8 cellular contexts compared by ENCODE assay signal in the genomic region with DNA sequence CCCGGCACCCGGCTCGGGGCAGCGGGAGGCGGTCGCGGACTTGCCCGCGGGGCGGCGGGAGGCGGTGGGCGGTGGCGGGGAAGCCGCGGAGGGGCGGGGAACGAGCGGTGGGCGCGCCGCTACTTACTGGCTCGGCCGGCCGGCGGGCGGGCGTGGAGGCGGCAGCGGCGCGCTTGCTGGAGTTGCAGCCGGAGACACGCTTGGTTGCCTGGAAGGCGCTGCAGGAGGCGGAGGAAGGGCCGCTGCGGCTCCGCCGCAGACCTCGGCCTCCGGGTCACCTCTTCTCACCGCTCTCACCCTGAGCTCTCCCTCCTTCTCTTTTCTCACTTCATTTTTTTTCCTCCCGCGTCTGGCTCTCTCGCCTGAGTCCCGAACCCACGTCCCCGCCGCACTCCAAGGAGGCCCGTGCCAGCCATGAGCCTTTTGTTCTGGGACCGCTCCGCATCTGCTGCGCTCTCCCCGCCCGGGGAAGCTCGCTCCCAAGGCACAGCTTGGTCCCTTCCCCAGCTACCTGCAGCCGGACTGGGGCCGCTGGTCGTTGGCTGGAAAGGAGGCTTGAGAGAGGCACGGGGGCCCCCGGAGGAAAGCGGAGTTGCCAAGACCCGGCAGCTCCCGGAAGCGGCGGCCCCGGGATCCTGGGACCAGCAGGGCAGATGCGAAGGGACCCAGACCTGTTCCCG. TPM values are rescaled to one million over a fixed set of nuclear protein-coding genes. Genes with fewer than 3 reads are reported as not detected.
DNase-seq lines count a peak whose midpoint lies in the region; ATAC-seq and TF ChIP-seq lines count a peak whose summit lies in the region.

No MANE protein-coding gene starts in this region.

- ATAC-seq in GM21717 (IDR thresholded peaks at IDR 0.05; ENCODE audit: unreplicated experiment) = peak; percentile 91

- H3K9me3 Mint-ChIP-seq in activated naive CD4-positive, alpha-beta T cell treated with anti-CD3 and anti-CD28 coated beads, Interleukin-2, amount 10 ng/mL, durations not matched to agents 7 days and 5 days = no peaks in the 10 kb centered on the region

- no peaks in the 10 kb centered on the region for H3K36me3 Mint-ChIP-seq in activated naive CD4-positive, alpha-beta T cell treated with anti-CD3 and anti-CD28 coated beads, Interleukin-2, amount 10 ng/mL, durations not matched to agents 7 days and 5 days

- no peaks in the 10 kb centered on the region for H3K4me1 ChIP-seq in iPS-15b (ENCODE audit: control insufficient read depth, insufficient read depth, low read length)
- peaks cover 23% of the 10 kb centered on the region for H3K4me1 ChIP-seq in suprapubic skin

- H3K4me3 Mint-ChIP-seq in activated naive CD4-positive, alpha-beta T cell treated with anti-CD3 and anti-CD28 coated beads, Interleukin-2, amount 10 ng/mL, durations not matched to agents 7 days and 5 days = peak overlapping the region; percentile 31

- H3K27me3 Mint-ChIP-seq in activated naive CD4-positive, alpha-beta T cell treated with anti-CD3 and anti-CD28 coated beads, Interleukin-2, amount 10 ng/mL, durations not matched to agents 7 days and 5 days = peaks cover 46% of the 10 kb centered on the region

- CTCF ChIA-PET in activated naive CD4-positive, alpha-beta T cell treated with anti-CD3 and anti-CD28 coated beads, Interleukin-2, amount 10 ng/mL, durations not matched to agents 7 days and 5 days (lab: Charles Lee) = no interaction called here

- no peaks in the 10 kb centered on the region for H3K9me3 ChIP-seq in iPS-15b (ENCODE audit: control insufficient read depth, insufficient read depth, low read length)
- no peaks in the 10 kb centered on the region for H3K9me3 ChIP-seq in suprapubic skin

- peak overlapping the region; percentile 17 for H3K9ac ChIP-seq in iPS-15b (ENCODE audit: low read depth, low read length)

- no peak for DNase-seq in activated naive CD4-positive, alpha-beta T cell treated with anti-CD3 and anti-CD28 coated beads, Interleukin-2, amount 10 ng/mL, durations not matched to agents 7 days and 5 days
- DNase-seq in activated naive CD4-positive, alpha-beta T cell treated with anti-CD3 and anti-CD28 coated beads, Interleukin-2, amount 50 U/mL, for 16 hours = no peak
- peak; percentile 35 for DNase-seq in HuH-7.5 (ENCODE audit: low spot score)
- no peak for DNase-seq in suprapubic skin (ENCODE audit: low spot score in 2 of 2)
- no peak for DNase-seq in LoVo (ENCODE audit: low spot score)

- no peak for TF ChIP-seq EP300 in suprapubic skin (IDR thresholded peaks at IDR 0.05)

- no peak overlapping the region for H3K27ac ChIP-seq in suprapubic skin

- under 1% methylated on average over 24 of the region's 70 CpGs for WGBS in suprapubic skin

- no peak for TF ChIP-seq POLR2A in suprapubic skin (IDR thresholded peaks at IDR 0.05)

- H3K4me1 Mint-ChIP-seq in activated naive CD4-positive, alpha-beta T cell treated with anti-CD3 and anti-CD28 coated beads, Interleukin-2, amount 10 ng/mL, durations not matched to agents 7 days and 5 days = peaks cover 6% of the 10 kb centered on the region

- H3K27me3 ChIP-seq in iPS-15b (ENCODE audit: control insufficient read depth, insufficient read depth, low read length) (peaks cover 96% of the 10 kb centered on the region), suprapubic skin (peaks cover 90% of the 10 kb centered on the region)

- TF ChIP-seq CTCF in WI38 (IDR thresholded peaks at IDR 0.05; ENCODE audit: low read depth, low read length) (no peak), suprapubic skin (IDR thresholded peaks at IDR 0.05) (no peak)

- H3K36me3 ChIP-seq in iPS-15b (ENCODE audit: control insufficient read depth, insufficient read depth, low read length) (no peaks in the 10 kb centered on the region), suprapubic skin (no peaks in the 10 kb centered on the region)

- peak overlapping the region; percentile 29 for H3K4me3 ChIP-seq in WI38 (ENCODE audit: low read depth, low read length)
- H3K4me3 ChIP-seq in iPS-15b (ENCODE audit: low read depth, low read length) = peak overlapping the region; percentile 68
- H3K4me3 ChIP-seq in suprapubic skin = peak overlapping the region; percentile 46

- no peak overlapping the region for H3K27ac Mint-ChIP-seq in activated naive CD4-positive, alpha-beta T cell treated with anti-CD3 and anti-CD28 coated beads, Interleukin-2, amount 10 ng/mL, durations not matched to agents 7 days and 5 days

RNA-seq across cellular contexts. Expression of a gene that starts 0.6 kb away (rescaled TPM):
- under 1 TPM in 2 of 4 donors, not detected in 2; 0.04 to 0.08 TPM for total RNA-seq in suprapubic skin
